Comparison of ENCODE assay signal across 7 cellular contexts in genomic region chr19:10289836-10290438, GRCh38. TPM values are rescaled to one million over a fixed set of nuclear protein-coding genes. Genes with fewer than 3 reads are reported as not detected.
DNase-seq lines count a peak whose midpoint lies in the region; ATAC-seq and TF ChIP-seq lines count a peak whose summit lies in the region.

A gene with protein sequence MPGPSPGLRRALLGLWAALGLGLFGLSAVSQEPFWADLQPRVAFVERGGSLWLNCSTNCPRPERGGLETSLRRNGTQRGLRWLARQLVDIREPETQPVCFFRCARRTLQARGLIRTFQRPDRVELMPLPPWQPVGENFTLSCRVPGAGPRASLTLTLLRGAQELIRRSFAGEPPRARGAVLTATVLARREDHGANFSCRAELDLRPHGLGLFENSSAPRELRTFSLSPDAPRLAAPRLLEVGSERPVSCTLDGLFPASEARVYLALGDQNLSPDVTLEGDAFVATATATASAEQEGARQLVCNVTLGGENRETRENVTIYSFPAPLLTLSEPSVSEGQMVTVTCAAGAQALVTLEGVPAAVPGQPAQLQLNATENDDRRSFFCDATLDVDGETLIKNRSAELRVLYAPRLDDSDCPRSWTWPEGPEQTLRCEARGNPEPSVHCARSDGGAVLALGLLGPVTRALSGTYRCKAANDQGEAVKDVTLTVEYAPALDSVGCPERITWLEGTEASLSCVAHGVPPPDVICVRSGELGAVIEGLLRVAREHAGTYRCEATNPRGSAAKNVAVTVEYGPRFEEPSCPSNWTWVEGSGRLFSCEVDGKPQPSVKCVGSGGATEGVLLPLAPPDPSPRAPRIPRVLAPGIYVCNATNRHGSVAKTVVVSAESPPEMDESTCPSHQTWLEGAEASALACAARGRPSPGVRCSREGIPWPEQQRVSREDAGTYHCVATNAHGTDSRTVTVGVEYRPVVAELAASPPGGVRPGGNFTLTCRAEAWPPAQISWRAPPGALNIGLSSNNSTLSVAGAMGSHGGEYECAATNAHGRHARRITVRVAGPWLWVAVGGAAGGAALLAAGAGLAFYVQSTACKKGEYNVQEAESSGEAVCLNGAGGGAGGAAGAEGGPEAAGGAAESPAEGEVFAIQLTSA (plus strand): TSS chr19:10289952. CDS start chr19:10290044, 92 bp downstream.

- peaks cover 23% of the 10 kb centered on the region for H3K27me3 Mint-ChIP-seq in memory B cell

- H3K9me3 ChIP-seq in suprapubic skin, result no peaks in the 10 kb centered on the region

- no peak for TF ChIP-seq CTCF in GM12875 (IDR thresholded peaks at IDR 0.05; ENCODE audit: borderline replicate concordance, insufficient read depth, low read depth, low read length)
- no peak for TF ChIP-seq CTCF in suprapubic skin (IDR thresholded peaks at IDR 0.05)

- H3K4me3 Mint-ChIP-seq in memory B cell, result peak within 1 kb of the TSS; percentile 81

- H3K27ac Mint-ChIP-seq in memory B cell, result peak within 1 kb of the TSS; percentile 85

- peaks cover 11% of the 10 kb centered on the region for H3K36me3 ChIP-seq in suprapubic skin

- peak; percentile 84 for DNase-seq in NCI-H69 (lab: John Stamatoyannopoulos, UW)
- peak in 1 of 2 donors; percentile 49 for DNase-seq in memory B cell (ENCODE audit: low spot score in 2 of 2)
- no peak for DNase-seq in suprapubic skin (ENCODE audit: low spot score in 2 of 2)

- ATAC-seq in memory B cell (ENCODE audit: low read depth) (peak; percentile 14), GM21515 (IDR thresholded peaks at IDR 0.05; ENCODE audit: unreplicated experiment) (no peak), GM21786 (IDR thresholded peaks at IDR 0.05; ENCODE audit: unreplicated experiment) (no peak)

- peaks cover 34% of the 10 kb centered on the region for H3K4me1 Mint-ChIP-seq in memory B cell

- H3K36me3 Mint-ChIP-seq in memory B cell, result peaks cover 4% of the 10 kb centered on the region

- WGBS in suprapubic skin, result 1% methylated on average over 19 of the region's 49 CpGs

- H3K4me1 ChIP-seq in suprapubic skin, result peaks cover 71% of the 10 kb centered on the region

- TF ChIP-seq EP300 in suprapubic skin (IDR thresholded peaks at IDR 0.05), result no peak

- H3K9me3 Mint-ChIP-seq in memory B cell, result no peaks in the 10 kb centered on the region

- peak within 1 kb of the TSS; percentile 38 for H3K27ac ChIP-seq in angular gyrus (ENCODE audit: low read depth, low read length)
- H3K27ac ChIP-seq in suprapubic skin, result no peak within 1 kb of the TSS

- peak within 1 kb of the TSS; percentile 52 for H3K4me3 ChIP-seq in GM12875 (ENCODE audit: low read depth, low read length)
- peak within 1 kb of the TSS; percentile 45 for H3K4me3 ChIP-seq in suprapubic skin

- peaks cover 80% of the 10 kb centered on the region for H3K27me3 ChIP-seq in suprapubic skin

- no peak for TF ChIP-seq POLR2A in suprapubic skin (IDR thresholded peaks at IDR 0.05)

RNA-seq across cellular contexts. Expression of the gene that starts here (rescaled TPM):
- total RNA-seq in suprapubic skin, result under 1 TPM in 3 of 4 donors, not detected in 1; 0.21 to 0.97 (median 0.62) TPM
